In the genomic region with DNA sequence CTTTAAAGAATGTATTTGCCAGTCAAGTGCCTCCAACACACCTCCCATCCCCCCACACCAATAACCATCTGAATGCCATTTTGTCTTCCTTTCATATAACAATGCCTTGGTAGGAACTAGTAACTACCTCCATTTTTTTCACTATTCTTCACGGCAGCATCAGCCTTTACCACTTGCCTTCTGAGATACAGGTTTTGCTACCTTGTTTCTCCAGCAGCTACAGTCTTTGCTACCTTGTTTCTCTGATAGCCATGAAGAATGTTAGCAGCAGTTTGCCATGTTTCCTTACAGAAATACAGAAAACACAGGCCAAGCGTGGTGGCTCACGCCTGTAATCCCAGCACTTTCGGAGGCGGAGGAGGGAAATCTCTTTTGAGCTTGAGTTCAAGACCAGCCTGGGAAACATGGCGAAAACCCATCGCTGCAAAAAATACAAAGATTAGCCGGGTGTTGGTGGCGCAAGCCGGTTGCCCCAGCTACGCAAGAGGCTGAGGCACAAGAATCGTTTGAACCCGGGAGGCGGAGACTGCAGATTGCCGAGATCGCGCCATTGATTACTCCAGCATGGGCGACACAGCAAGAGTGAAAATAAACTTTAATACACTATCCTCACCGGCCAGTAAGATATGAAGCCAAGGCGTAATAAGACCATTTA, we compare ENCODE assay signal across 8 cellular contexts.
A peak's percentile ranks its signal among the peaks of the same experiment; 100 is the strongest.
DNase-seq lines count a peak whose midpoint lies in the region; ATAC-seq and TF ChIP-seq lines count a peak whose summit lies in the region.

No MANE protein-coding gene starts in this region.

- H3K9me3 Mint-ChIP-seq in activated CD4-positive, alpha-beta T cell treated with anti-CD3 and anti-CD28 coated beads for 36 hours (ENCODE audit: low read depth) = no peaks in the 10 kb centered on the region

- no peaks in the 10 kb centered on the region for H3K9me3 ChIP-seq in mucosa of descending colon
- H3K9me3 ChIP-seq in upper lobe of right lung = no peaks in the 10 kb centered on the region

- TF ChIP-seq CTCF in choroid plexus epithelial cell (conservative IDR thresholded peaks at IDR 0.05; ENCODE audit: low read depth, low read length) (no peak), mucosa of descending colon (IDR thresholded peaks at IDR 0.05) (no peak), upper lobe of right lung (IDR thresholded peaks at IDR 0.05) (no peak)

- H3K27me3 Mint-ChIP-seq in activated CD4-positive, alpha-beta T cell treated with anti-CD3 and anti-CD28 coated beads for 36 hours = no peaks in the 10 kb centered on the region

- H3K36me3 Mint-ChIP-seq in activated CD4-positive, alpha-beta T cell treated with anti-CD3 and anti-CD28 coated beads for 36 hours (ENCODE audit: low read depth) = peaks cover 2% of the 10 kb centered on the region

- POLR2A ChIA-PET in activated CD4-positive, alpha-beta T cell treated with anti-CD3 and anti-CD28 coated beads for 36 hours (lab: Charles Lee) = interaction anchor here (0.6 to 5.5 kb wide), 19 partner anchors 8 to 1625 kb away, joined by 3 to 126 read pairs (median 6); a partner anchor contains a TSS

- H3K27ac Mint-ChIP-seq in activated CD4-positive, alpha-beta T cell treated with anti-CD3 and anti-CD28 coated beads for 36 hours = peak overlapping the region; percentile 94

- peak; percentile 78 for DNase-seq in activated CD4-positive, alpha-beta T cell treated with anti-CD3 and anti-CD28 coated beads for 36 hours
- DNase-seq in activated CD4-positive, alpha-beta T cell treated with anti-CD3 and anti-CD28 coated beads for 4 hours = no peak
- DNase-seq in SK-N-DZ (ENCODE audit: low spot score) (peak; percentile 72), choroid plexus epithelial cell (ENCODE audit: low read depth) (peak; percentile 60), mucosa of descending colon (peak in 1 of 3 donors; percentile 56), upper lobe of right lung (no peak)

- CTCF ChIA-PET in activated CD4-positive, alpha-beta T cell treated with anti-CD3 and anti-CD28 coated beads for 36 hours (lab: Charles Lee) = interaction anchor here (1.3 to 3.4 kb wide), 6 partner anchors 9 to 62 kb away, joined by 3 to 16 read pairs (median 4); a partner anchor contains a TSS

- intact Hi-C loops in activated CD4-positive, alpha-beta T cell treated with anti-CD3 and anti-CD28 coated beads for 36 hours (cut with DNase I, micrococcal nuclease) = loop anchor here (2.0 kb wide), 4 partner anchors 15 to 97 kb away; a partner anchor contains a TSS
- intact Hi-C loops in mucosa of descending colon (cut with DNase I, micrococcal nuclease) (no loop called here), upper lobe of right lung (cut with DNase I) (no loop called here)

- H3K4me1 Mint-ChIP-seq in activated CD4-positive, alpha-beta T cell treated with anti-CD3 and anti-CD28 coated beads for 36 hours = peaks cover 41% of the 10 kb centered on the region

- H3K4me1 ChIP-seq in mucosa of descending colon (ENCODE audit: low read depth) (peaks cover 6% of the 10 kb centered on the region), upper lobe of right lung (peaks cover 9% of the 10 kb centered on the region)

- H3K36me3 ChIP-seq in mucosa of descending colon (ENCODE audit: low read depth) (no peaks in the 10 kb centered on the region), upper lobe of right lung (no peaks in the 10 kb centered on the region)

- peak; percentile 23 for ATAC-seq in activated CD4-positive, alpha-beta T cell treated with anti-CD3 and anti-CD28 coated beads for 36 hours
- ATAC-seq in HG03175 (IDR thresholded peaks at IDR 0.05; ENCODE audit: unreplicated experiment) (peak; percentile 23), mucosa of descending colon (peak; percentile 30), upper lobe of right lung (peak; percentile 3), HG03378 (IDR thresholded peaks at IDR 0.05; ENCODE audit: unreplicated experiment) (no peak)

- peak overlapping the region; percentile 82 for H3K4me3 Mint-ChIP-seq in activated CD4-positive, alpha-beta T cell treated with anti-CD3 and anti-CD28 coated beads for 36 hours

- peaks cover 3% of the 10 kb centered on the region for H3K27me3 ChIP-seq in upper lobe of right lung

- H3K4me3 ChIP-seq in choroid plexus epithelial cell (ENCODE audit: low read depth, low read length) (peak overlapping the region; percentile 71), mucosa of descending colon (peak overlapping the region; percentile 17), upper lobe of right lung (peak overlapping the region; percentile 48)

- H3K27ac ChIP-seq in upper lobe of right lung = peak overlapping the region; percentile 63

Comparison
In these comparisons a context has a peak if more than half of its experiments do, and no peak if none do; other contexts are left out.
1. DNase-seq: peak in activated CD4-positive, alpha-beta T cell treated with anti-CD3 and anti-CD28 coated beads for 36 hours (single experiment), SK-N-DZ (single experiment) and choroid plexus epithelial cell (single experiment); none in activated CD4-positive, alpha-beta T cell treated with anti-CD3 and anti-CD28 coated beads for 4 hours (0 of 2) and upper lobe of right lung (single experiment).
2. H3K4me3 ChIP-seq: peak in every context shown above with its lines; median percentile 71 in choroid plexus epithelial cell; 48 in upper lobe of right lung; 17 in mucosa of descending colon.
3. intact Hi-C loops: an anchor here in activated CD4-positive, alpha-beta T cell treated with anti-CD3 and anti-CD28 coated beads for 36 hours (2.0 kb wide); none called in mucosa of descending colon and upper lobe of right lung.